Comparison of ENCODE assay signal across 1 cellular context in genomic region chr13:110615322-110616102, GRCh38.
TF ChIP-seq lines count a peak whose summit lies in the region.

Gene NAXD, plus strand, starts transcription at chr13:110615545. Its CDS starts 57 bp downstream, at chr13:110615602.

TF ChIP-seq in HepG2, 621 proteins besides CTCF, POLR2A, EP300 and RAD21 (continued from another document and continues in another):
- TF ChIP-seq SRY (CRISPR knock-in tag; IDR thresholded peaks at IDR 0.05) (no peak; the same call in 1 of the 2 replicates), ZNF737 (CRISPR knock-in tag; IDR thresholded peaks at IDR 0.05; ENCODE audit: borderline replicate concordance) (no peak), SRSF4 (IDR thresholded peaks at IDR 0.05; ENCODE audit: low read depth, low read length, poor library complexity, severe bottlenecking) (no peak), PAWR (CRISPR knock-in tag; IDR thresholded peaks at IDR 0.05; ENCODE audit: borderline replicate concordance) (no peak), ZNF230 (CRISPR knock-in tag; IDR thresholded peaks at IDR 0.05) (no peak; the same call in 1 of the 2 replicates), ZNF3 (CRISPR knock-in tag; IDR thresholded peaks at IDR 0.05) (no peak), CBX5 (CRISPR knock-in tag; IDR thresholded peaks at IDR 0.05; ENCODE audit: borderline replicate concordance) (no peak), ZMYM2 (CRISPR knock-in tag; IDR thresholded peaks at IDR 0.05) (no peak), ZBTB37 (CRISPR knock-in tag; IDR thresholded peaks at IDR 0.05) (no peak), ZNF720 (CRISPR knock-in tag; IDR thresholded peaks at IDR 0.05) (no peak), ZNF839 (CRISPR knock-in tag; IDR thresholded peaks at IDR 0.05; ENCODE audit: borderline replicate concordance) (no peak; the same call in 1 of the 2 replicates), ZNF644 (CRISPR knock-in tag; IDR thresholded peaks at IDR 0.05; ENCODE audit: low read depth) (no peak), FIP1L1 (IDR thresholded peaks at IDR 0.05; ENCODE audit: borderline replicate concordance, insufficient read depth, low read depth, low read length) (no peak), MBNL3 (CRISPR knock-in tag; conservative IDR thresholded peaks at IDR 0.05) (no peak), PRPF4 (IDR thresholded peaks at IDR 0.05; ENCODE audit: low read depth, low read length, poor library complexity, severe bottlenecking) (no peak), ZNF501 (CRISPR knock-in tag; IDR thresholded peaks at IDR 0.05) (no peak), ERF (CRISPR knock-in tag; IDR thresholded peaks at IDR 0.05) (peak; percentile 77), HDAC2 (CRISPR knock-in tag; IDR thresholded peaks at IDR 0.05) (peak; percentile 50; the same call in 1 of the 2 replicates), ZNF777 (CRISPR knock-in tag; IDR thresholded peaks at IDR 0.05) (peak; percentile 71), ASH2L (IDR thresholded peaks at IDR 0.05; ENCODE audit: insufficient read length, low read depth, low read length) (peak; percentile 79), ZSCAN30 (CRISPR knock-in tag; IDR thresholded peaks at IDR 0.05) (no peak), ZBTB49 (CRISPR knock-in tag; IDR thresholded peaks at IDR 0.05; ENCODE audit: borderline replicate concordance) (no peak), GATAD2A (CRISPR knock-in tag; IDR thresholded peaks at IDR 0.05) (no peak), ZNF382 (CRISPR knock-in tag; IDR thresholded peaks at IDR 0.05; ENCODE audit: borderline replicate concordance) (no peak), MAF1 (CRISPR knock-in tag; IDR thresholded peaks at IDR 0.05; ENCODE audit: borderline replicate concordance) (no peak), CREM (IDR thresholded peaks at IDR 0.05) (peak; percentile 80), CREM (CRISPR knock-in tag; IDR thresholded peaks at IDR 0.05) (no peak), CREB1 (IDR thresholded peaks at IDR 0.05) (peak; percentile 67), CREB1 (CRISPR knock-in tag; IDR thresholded peaks at IDR 0.05) (peak; percentile 71), PTBP1 (IDR thresholded peaks at IDR 0.05; ENCODE audit: low read depth, low read length, poor library complexity, severe bottlenecking) (no peak), HES4 (CRISPR knock-in tag; IDR thresholded peaks at IDR 0.05; ENCODE audit: borderline replicate concordance) (peak; percentile 63), FOXA1 (IDR thresholded peaks at IDR 0.05) (no peak), FOXA1 (CRISPR knock-in tag; IDR thresholded peaks at IDR 0.05) (peak; percentile 7; the same call in 1 of the 2 replicates), ZNF281 (CRISPR knock-in tag; IDR thresholded peaks at IDR 0.05; ENCODE audit: borderline replicate concordance) (no peak), THAP9 (CRISPR knock-in tag; IDR thresholded peaks at IDR 0.05; ENCODE audit: borderline replicate concordance) (peak; percentile 54; the same call in 1 of the 2 replicates), ZNF451 (CRISPR knock-in tag; IDR thresholded peaks at IDR 0.05) (0 out of 2 replicates have a peak, but pooled peaks have one; percentile 61), ZNF275 (CRISPR knock-in tag; IDR thresholded peaks at IDR 0.05; ENCODE audit: borderline replicate concordance) (no peak), NFYB (CRISPR knock-in tag; IDR thresholded peaks at IDR 0.05) (peak; percentile 94), ZFP1 (CRISPR knock-in tag; IDR thresholded peaks at IDR 0.05) (no peak), AKAP8 (CRISPR knock-in tag; IDR thresholded peaks at IDR 0.05) (no peak), SOX13 (IDR thresholded peaks at IDR 0.05) (no peak), SOX13 (CRISPR knock-in tag; conservative IDR thresholded peaks at IDR 0.05 in 1 of 2, IDR thresholded peaks at IDR 0.05 in 1 of 2) (no peak), E2F1 (CRISPR knock-in tag; IDR thresholded peaks at IDR 0.05) (peak; percentile 61; the same call in 1 of the 2 replicates), SAFB2 (CRISPR knock-in tag; IDR thresholded peaks at IDR 0.05; ENCODE audit: borderline replicate concordance, low read depth) (0 out of 2 replicates have a peak, but pooled peaks have one; percentile 48), SKIL (CRISPR knock-in tag; IDR thresholded peaks at IDR 0.05; ENCODE audit: borderline replicate concordance) (no peak), TFDP2 (CRISPR knock-in tag; IDR thresholded peaks at IDR 0.05) (peak; percentile 68), ZNF747 (CRISPR knock-in tag; IDR thresholded peaks at IDR 0.05; ENCODE audit: borderline replicate concordance) (peak; percentile 57), SP140L (CRISPR knock-in tag; IDR thresholded peaks at IDR 0.05; ENCODE audit: borderline replicate concordance) (no peak), ZNF367 (CRISPR knock-in tag; IDR thresholded peaks at IDR 0.05; ENCODE audit: borderline replicate concordance) (no peak), ZNF75D (CRISPR knock-in tag; IDR thresholded peaks at IDR 0.05; ENCODE audit: borderline replicate concordance) (no peak), MZF1 (CRISPR knock-in tag; IDR thresholded peaks at IDR 0.05; ENCODE audit: borderline replicate concordance) (no peak), CEBPG (CRISPR knock-in tag; IDR thresholded peaks at IDR 0.05) (peak; percentile 44; the same call in 1 of the 2 replicates), ZNF768 (CRISPR knock-in tag; IDR thresholded peaks at IDR 0.05) (peak; percentile 21; the same call in 1 of the 2 replicates), SRSF1 (optimal IDR thresholded peaks at IDR 0.05; ENCODE audit: low read depth, low read length) (peak; percentile 54), ZNF761 (CRISPR knock-in tag; conservative IDR thresholded peaks at IDR 0.05) (0 out of 2 replicates have a peak, but pooled peaks have one; percentile 66), GABPB1 (CRISPR knock-in tag; IDR thresholded peaks at IDR 0.05) (peak; percentile 97), ZNF350 (CRISPR knock-in tag; IDR thresholded peaks at IDR 0.05; ENCODE audit: borderline replicate concordance, low read depth) (peak; percentile 5; the same call in 1 of the 2 replicates), ZNF850 (CRISPR knock-in tag; conservative IDR thresholded peaks at IDR 0.05) (0 out of 2 replicates have a peak, but pooled peaks have one; percentile 25)
